ENCODE assay signal across 10 cellular contexts in the genomic region with DNA sequence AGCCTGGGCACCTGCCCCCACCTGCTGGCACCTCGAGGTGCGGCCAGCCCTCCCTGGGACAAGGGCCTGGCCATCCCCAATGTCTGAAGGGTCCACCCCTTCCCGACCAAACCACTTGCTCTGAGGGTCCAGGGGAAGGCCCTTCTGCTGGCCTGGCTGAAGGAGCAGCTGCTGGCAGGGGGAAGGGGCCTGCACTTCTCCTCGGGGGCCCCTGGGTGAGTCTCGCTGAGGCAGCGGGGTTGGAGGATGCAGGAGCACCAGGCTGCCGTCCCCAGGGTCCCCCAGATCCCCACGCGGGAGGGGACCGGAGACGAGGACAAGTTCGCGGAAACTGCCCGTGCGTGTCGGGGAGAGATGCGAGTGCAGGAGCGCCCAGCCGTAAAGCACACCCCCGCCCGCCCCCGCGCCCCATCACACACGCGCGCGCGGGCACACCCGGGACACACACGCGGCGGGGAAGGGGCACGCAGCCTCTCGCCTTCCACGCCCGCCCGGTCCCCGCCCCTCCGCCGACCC. TPM values are rescaled to one million over a fixed set of nuclear protein-coding genes. Genes with fewer than 3 reads are reported as not detected.
DNase-seq lines count a peak whose midpoint lies in the region; ATAC-seq and TF ChIP-seq lines count a peak whose summit lies in the region.
"Had no signal": no experiment of that assay in that cellular context is flagged by ENCODE, and none has a peak within 500 bp of the region (broad histone marks: within the 10 kb centered on the region; RNA-seq: fewer than 3 reads in every experiment).

No MANE protein-coding gene starts in this region.

- H3K27ac Mint-ChIP-seq in CD4-positive, alpha-beta memory T cell = no peak overlapping the region
- no peak overlapping the region for H3K27ac Mint-ChIP-seq in effector memory CD8-positive, alpha-beta T cell

- TF ChIP-seq POLR2A in sigmoid colon (IDR thresholded peaks at IDR 0.05) = no peak

- no peaks in the 10 kb centered on the region for H3K36me3 ChIP-seq in CD4-positive, alpha-beta memory T cell (ENCODE audit: insufficient read depth, low read length)
- no peaks in the 10 kb centered on the region for H3K36me3 ChIP-seq in sigmoid colon

- POLR2A ChIA-PET in CD4-positive, alpha-beta memory T cell (lab: Charles Lee; ENCODE audit: partially characterized antibody) = no interaction called here

- TF ChIP-seq CTCF in sigmoid colon (IDR thresholded peaks at IDR 0.05) = no peak

- H3K4me1 Mint-ChIP-seq in CD4-positive, alpha-beta memory T cell = peaks cover 0 to 4% (median under 1%) of the 10 kb centered on the region in 4 donors
- no peaks in the 10 kb centered on the region for H3K4me1 Mint-ChIP-seq in effector memory CD8-positive, alpha-beta T cell (ENCODE audit: low read depth in 2 of 2)

- peak; percentile 58 to 70 (median 62) for DNase-seq in CD4-positive, alpha-beta memory T cell
- peak; percentile 46 for DNase-seq in activated CD4-positive, alpha-beta T cell treated with anti-CD3 and anti-CD28 coated beads for 48 hours
- peak; percentile 20 to 26 (median 21) for DNase-seq in effector memory CD8-positive, alpha-beta T cell
- peak; percentile 80 for DNase-seq in sigmoid colon
- no peak for DNase-seq in RKO (ENCODE audit: low spot score)
- no peak for DNase-seq in ureter (ENCODE audit: low spot score)
- no peak for DNase-seq in NCI-H1694 treated with DMSO at 0.1 percent for 48 hours (lab: John Stamatoyannopoulos, UW)

- no peaks in the 10 kb centered on the region for H3K36me3 Mint-ChIP-seq in CD4-positive, alpha-beta memory T cell
- no peaks in the 10 kb centered on the region for H3K36me3 Mint-ChIP-seq in effector memory CD8-positive, alpha-beta T cell (ENCODE audit: insufficient read depth)

- peak overlapping the region in 1 of 2 donors; percentile 19 for H3K4me3 ChIP-seq in CD4-positive, alpha-beta memory T cell (ENCODE audit: low read length in 2 of 2)
- peak overlapping the region; percentile 27 to 80 (median 58) for H3K4me3 ChIP-seq in sigmoid colon

- peaks cover 0 to 8% (median 0%) of the 10 kb centered on the region in 8 donors for H3K9me3 Mint-ChIP-seq in CD4-positive, alpha-beta memory T cell
- H3K9me3 Mint-ChIP-seq in effector memory CD8-positive, alpha-beta T cell = peaks cover 0 to 4% of the 10 kb centered on the region in 2 donors

- H3K4me1 ChIP-seq in CD4-positive, alpha-beta memory T cell (ENCODE audit: insufficient read depth, low read length) = peaks cover 11% of the 10 kb centered on the region
- H3K4me1 ChIP-seq in sigmoid colon = peaks cover 0 to 68% (median 59%) of the 10 kb centered on the region in 4 donors

- peak; percentile 70 for ATAC-seq in effector memory CD8-positive, alpha-beta T cell (replicated peaks)
- ATAC-seq in GM18907 (IDR thresholded peaks at IDR 0.05; ENCODE audit: unreplicated experiment) = no peak

- peaks cover 5 to 8% of the 10 kb centered on the region in 2 donors for H3K27me3 Mint-ChIP-seq in CD4-positive, alpha-beta memory T cell
- H3K27me3 Mint-ChIP-seq in effector memory CD8-positive, alpha-beta T cell = peaks cover 8 to 21% of the 10 kb centered on the region in 2 donors

- TF ChIP-seq EP300 in sigmoid colon (IDR thresholded peaks at IDR 0.05) = no peak

- no peak overlapping the region for H3K27ac ChIP-seq in CD4-positive, alpha-beta memory T cell (ENCODE audit: low read depth, low read length)
- H3K27ac ChIP-seq in sigmoid colon = peak overlapping the region; percentile 67 to 85 (median 76)

- H3K9me3 ChIP-seq in CD4-positive, alpha-beta memory T cell (ENCODE audit: control insufficient read depth in 1 of 2, low read length in 2 of 2) = no peaks in the 10 kb centered on the region
- no peaks in the 10 kb centered on the region for H3K9me3 ChIP-seq in sigmoid colon

- CTCF ChIA-PET in CD4-positive, alpha-beta memory T cell (lab: Charles Lee; ENCODE audit: partially characterized antibody) = no interaction called here

- intact Hi-C loops in CD4-positive, alpha-beta memory T cell (cut with micrococcal nuclease) = no loop called here
- intact Hi-C loops in sigmoid colon (cut with DNase I) = no loop called here

- peak overlapping the region in 6 of 8 donors; percentile 35 to 80 (median 58) for H3K4me3 Mint-ChIP-seq in CD4-positive, alpha-beta memory T cell
- H3K4me3 Mint-ChIP-seq in effector memory CD8-positive, alpha-beta T cell = peak overlapping the region; percentile 10 to 62

- WGBS in sigmoid colon, 2 donors = 2 to 3% methylated on average over 40 of the region's 40 CpGs

- peaks cover 15% of the 10 kb centered on the region for H3K27me3 ChIP-seq in CD4-positive, alpha-beta memory T cell (ENCODE audit: insufficient read depth, low read length)
- H3K27me3 ChIP-seq in sigmoid colon = peaks cover 8 to 17% (median 10%) of the 10 kb centered on the region in 3 donors

RNA-seq across cellular contexts. Expression of a gene that starts 0.7 kb away (rescaled TPM):
- 1 to 10 TPM; 2.0 to 2.1 TPM for total RNA-seq in CD4-positive, alpha-beta memory T cell
- polyA plus RNA-seq in CD4-positive, alpha-beta memory T cell = under 1 TPM; 0.48 to 0.99 TPM
- 100 to 1,000 TPM in 2 of 4 donors, 10 to 100 TPM in 2; 37.0 to 181 (median 127) TPM for total RNA-seq in sigmoid colon
- polyA plus RNA-seq in sigmoid colon = 10 to 100 TPM in 1 of 3 donors, 1 to 10 TPM in 1, under 1 TPM in 1; 0.46 to 10.1 (median 1.8) TPM
- 24.4 TPM for total RNA-seq in ureter

RNA-seq across cellular contexts. Expression of a gene that starts 56.1 kb away (rescaled TPM):
- total RNA-seq in CD4-positive, alpha-beta memory T cell = not detected
- polyA plus RNA-seq in CD4-positive, alpha-beta memory T cell = not detected
- total RNA-seq in sigmoid colon (not detected), ureter (not detected)
- polyA plus RNA-seq in sigmoid colon = not detected
- total RNA-seq: fibroblast of villous mesenchyme, NCI-H460 had no signal

Comparison
In these comparisons a context has a peak if more than half of its experiments do, and no peak if none do; other contexts are left out.
1. DNase-seq: peak in CD4-positive, alpha-beta memory T cell (5 of 5), activated CD4-positive, alpha-beta T cell treated with anti-CD3 and anti-CD28 coated beads for 48 hours (single experiment), effector memory CD8-positive, alpha-beta T cell (3 of 3) and sigmoid colon (single experiment); none in RKO (single experiment), ureter (single experiment) and NCI-H1694 treated with DMSO at 0.1 percent for 48 hours (single experiment).